ENCODE assay signal across 17 cellular contexts in the genomic region with DNA sequence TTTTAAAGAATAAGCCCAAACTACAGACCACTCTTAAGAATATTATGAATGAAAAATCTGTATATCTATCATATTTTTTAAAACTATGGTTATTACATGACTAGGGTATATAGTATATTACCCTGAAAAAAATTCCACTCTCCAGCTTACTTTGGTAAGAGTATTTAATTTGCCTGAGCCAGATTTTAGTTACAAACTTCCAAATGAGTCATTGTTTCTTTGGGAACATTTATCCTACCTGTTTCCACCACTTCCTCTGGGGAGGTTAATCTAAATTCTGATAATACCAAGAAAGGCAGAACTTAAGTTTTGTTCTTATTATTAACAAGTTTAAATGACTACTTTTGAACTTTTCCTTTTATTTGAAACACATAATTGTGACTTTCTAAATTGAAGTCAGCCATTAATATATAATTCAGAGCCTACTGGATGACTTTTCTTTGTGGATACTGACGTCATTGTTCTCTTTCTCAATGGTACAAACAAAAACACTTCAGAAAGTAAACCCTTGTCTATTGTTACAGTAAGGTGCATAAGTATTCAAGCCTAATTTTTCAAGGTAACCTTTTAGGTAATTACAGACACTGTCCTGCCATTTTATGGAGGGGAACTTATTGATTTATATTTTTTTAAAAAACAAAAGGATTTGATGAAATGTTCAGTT.
DNase-seq lines count a peak whose midpoint lies in the region; FAIRE-seq and TF ChIP-seq lines count a peak whose summit lies in the region.
"Had no signal": no experiment of that assay in that cellular context is flagged by ENCODE, and none has a peak within 500 bp of the region (broad histone marks: within the 10 kb centered on the region; RNA-seq: fewer than 3 reads in every experiment).

No MANE protein-coding gene starts in this region.

- peak; percentile 77 for FAIRE-seq in G401.6 (lab: Jason Lieb, UNC)
- no peak for FAIRE-seq in bronchial epithelial cell (lab: Jason Lieb, UNC)
- FAIRE-seq: GM18507, H54 had no signal

- peak; percentile 49 for DNase-seq in bronchial epithelial cell (ENCODE audit: low read depth)
- DNase-seq in epithelial cell of prostate (ENCODE audit: low read depth, low spot score): no peak
- DNase-seq in kidney tubule cell (ENCODE audit: low spot score): peak; percentile 6
- DNase-seq in SK-N-SH: no peak
- no peak for DNase-seq in chondrocyte (ENCODE audit: low spot score)
- no peak for DNase-seq in effector memory CD4-positive, alpha-beta T cell
- no peak for DNase-seq in NCI-H510A treated with DMSO at 0.1 percent for 48 hours (lab: John Stamatoyannopoulos, UW)
- DNase-seq: 8988T; AML-193; Caco-2; CD8-positive, alpha-beta memory T cell; DND-41; GF-D8 had no signal

- no peaks in the 10 kb centered on the region for H3K36me3 Mint-ChIP-seq in chondrocyte (ENCODE audit: low read depth)
- H3K36me3 Mint-ChIP-seq: CD8-positive, alpha-beta memory T cell had no signal

- H3K9ac ChIP-seq in SK-N-SH: no peak overlapping the region
- H3K9ac ChIP-seq: BLaER1 had no signal

- H3K4me3 Mint-ChIP-seq in chondrocyte (ENCODE audit: unreplicated experiment): no peak overlapping the region
- H3K4me3 Mint-ChIP-seq: CD8-positive, alpha-beta memory T cell had no signal

- H3K79me2 ChIP-seq in SK-N-SH (ENCODE audit: insufficient read depth): no peaks in the 10 kb centered on the region; the same call in 1 of the 2 replicates

- H3K4me1 Mint-ChIP-seq in chondrocyte (ENCODE audit: low read depth): peaks cover 14% of the 10 kb centered on the region
- H3K4me1 Mint-ChIP-seq: CD8-positive, alpha-beta memory T cell had no signal

- H3K9me3 ChIP-seq in SK-N-SH: no peaks in the 10 kb centered on the region
- H3K9me3 ChIP-seq in effector memory CD4-positive, alpha-beta T cell (ENCODE audit: control insufficient read depth, low read length): no peaks in the 10 kb centered on the region
- H3K9me3 ChIP-seq: BLaER1, Caco-2 had no signal

- no peaks in the 10 kb centered on the region for H3K9me2 ChIP-seq in SK-N-SH

- H3K4me1 ChIP-seq in SK-N-SH (ENCODE audit: control insufficient read depth in 1 of 2, insufficient read depth in 2 of 2, low read depth in 1 of 2, low read length in 1 of 2): no peaks in the 10 kb centered on the region; a peak in 2 of 4 replicates
- H3K4me1 ChIP-seq in effector memory CD4-positive, alpha-beta T cell (ENCODE audit: control insufficient read depth, insufficient read depth, low read length, poor library complexity, severe bottlenecking): no peaks in the 10 kb centered on the region
- H3K4me1 ChIP-seq: BLaER1, Caco-2 had no signal

- POLR2A ChIA-PET in SK-N-SH (lab: Yijun Ruan, JAX): no interaction called here

- no peak for TF ChIP-seq EP300 in SK-N-SH (IDR thresholded peaks at IDR 0.05; ENCODE audit: borderline replicate concordance in 1 of 2, low read depth in 1 of 2, low read length in 1 of 2)

- H3K27me3 ChIP-seq in bronchial epithelial cell (ENCODE audit: control insufficient read depth, insufficient read depth, low read length): no peaks in the 10 kb centered on the region
- H3K27me3 ChIP-seq in SK-N-SH (ENCODE audit: insufficient read depth): no peaks in the 10 kb centered on the region
- H3K27me3 ChIP-seq in effector memory CD4-positive, alpha-beta T cell (replicated peaks; ENCODE audit: control insufficient read depth, insufficient read depth, low read length, poor library complexity, severe bottlenecking): no peaks in the 10 kb centered on the region
- H3K27me3 ChIP-seq: BLaER1 had no signal

- no peak overlapping the region for H2AFZ ChIP-seq in SK-N-SH (ENCODE audit: low read depth)

- H3K9me3 Mint-ChIP-seq in chondrocyte (ENCODE audit: low read depth): peaks cover 3% of the 10 kb centered on the region

- H3K27ac ChIP-seq in epithelial cell of prostate (peak overlapping the region; percentile 51), SK-N-SH (ENCODE audit: low read depth in 2 of 2, low read length in 1 of 2) (no peak overlapping the region)
- no peak overlapping the region for H3K27ac ChIP-seq in effector memory CD4-positive, alpha-beta T cell (ENCODE audit: insufficient read depth, low read length, poor library complexity, severe bottlenecking)
- H3K27ac ChIP-seq: BLaER1 had no signal

- H3K36me3 ChIP-seq in bronchial epithelial cell (ENCODE audit: control insufficient read depth, insufficient read depth, low read length) (no peaks in the 10 kb centered on the region), SK-N-SH (replicated peaks in 1 of 2; ENCODE audit: control insufficient read depth in 1 of 2, insufficient read depth in 2 of 2, low read length in 1 of 2) (no peaks in the 10 kb centered on the region)
- no peaks in the 10 kb centered on the region for H3K36me3 ChIP-seq in effector memory CD4-positive, alpha-beta T cell (ENCODE audit: control insufficient read depth, insufficient read depth, low read length)
- H3K36me3 ChIP-seq: BLaER1 had no signal

- no peaks in the 10 kb centered on the region for H4K20me1 ChIP-seq in SK-N-SH (ENCODE audit: insufficient read depth)
- H4K20me1 ChIP-seq: BLaER1 had no signal

- H3K27me3 Mint-ChIP-seq in chondrocyte (ENCODE audit: low read depth): no peaks in the 10 kb centered on the region
- H3K27me3 Mint-ChIP-seq: CD8-positive, alpha-beta memory T cell had no signal

- no peak for TF ChIP-seq CTCF in bronchial epithelial cell (IDR thresholded peaks at IDR 0.05; ENCODE audit: insufficient read depth, low read length, severe bottlenecking)
- no peak for TF ChIP-seq CTCF in SK-N-SH (IDR thresholded peaks at IDR 0.05)
- no peak for TF ChIP-seq CTCF in chondrocyte (IDR thresholded peaks at IDR 0.05)

- H3K4me3 ChIP-seq in bronchial epithelial cell (ENCODE audit: low read depth, low read length) (no peak overlapping the region), SK-N-SH (ENCODE audit: low read depth in 2 of 2, low read length in 1 of 2) (no peak overlapping the region)
- H3K4me3 ChIP-seq in effector memory CD4-positive, alpha-beta T cell (ENCODE audit: insufficient read depth, low read depth, low read length, poor library complexity, severe bottlenecking): no peak overlapping the region
- H3K4me3 ChIP-seq: BLaER1 had no signal

- CTCF ChIA-PET in SK-N-SH (lab: Yijun Ruan, JAX): no interaction called here

- TF ChIP-seq RAD21 in SK-N-SH (IDR thresholded peaks at IDR 0.05; ENCODE audit: low read length): no peak

- 6% methylated on average over 1 of the region's 1 CpG for WGBS in SK-N-SH (ENCODE audit: low lambda C conversion rate)

- no peak overlapping the region for H3K27ac Mint-ChIP-seq in chondrocyte (ENCODE audit: unreplicated experiment)

- H3K4me2 ChIP-seq in SK-N-SH: no peak overlapping the region
- H3K4me2 ChIP-seq: BLaER1 had no signal

- H3F3A ChIP-seq in SK-N-SH (replicated peaks; ENCODE audit: insufficient read depth): no peaks in the 10 kb centered on the region

TF ChIP-seq in SK-N-SH, 30 proteins besides CTCF, POLR2A, EP300 and RAD21:
- TF ChIP-seq RFX5 (IDR thresholded peaks at IDR 0.05; ENCODE audit: low read length) (no peak), FOXM1 (IDR thresholded peaks at IDR 0.05; ENCODE audit: low read depth) (no peak), SIN3A (IDR thresholded peaks at IDR 0.05; ENCODE audit: borderline replicate concordance, low read depth, low read length) (no peak)

Comparison
In these comparisons a context has a peak if more than half of its experiments do, and no peak if none do; other contexts are left out.
1. DNase-seq: peak in bronchial epithelial cell (single experiment) and kidney tubule cell (single experiment); none in epithelial cell of prostate (single experiment), SK-N-SH (single experiment), chondrocyte (single experiment), effector memory CD4-positive, alpha-beta T cell (0 of 3) and NCI-H510A treated with DMSO at 0.1 percent for 48 hours (single experiment).